Comparison of ENCODE assay signal across 13 cellular contexts in genomic region chr21:45454081-45454923, GRCh38. TPM values are rescaled to one million over a fixed set of nuclear protein-coding genes. Genes with fewer than 3 reads are reported as not detected.
A peak's percentile ranks its signal among the peaks of the same experiment; 100 is the strongest.
DNase-seq lines count a peak whose midpoint lies in the region; ATAC-seq and TF ChIP-seq lines count a peak whose summit lies in the region.
"Had no signal": no experiment of that assay in that cellular context is flagged by ENCODE, and none has a peak within 500 bp of the region (broad histone marks: within the 10 kb centered on the region; RNA-seq: fewer than 3 reads in every experiment).

No MANE protein-coding gene starts in this region.

- ATAC-seq in WTC11 (no peak), heart right ventricle (peak in 6 of 8 donors; percentile 9 to 17 (median 14)), HG03045 (IDR thresholded peaks at IDR 0.05; ENCODE audit: unreplicated experiment) (no peak)

- H3K4me1 Mint-ChIP-seq in WTC11 (peaks cover 3% of the 10 kb centered on the region; the same call in 1 of the 2 replicates), neural progenitor cell (peaks cover 6% of the 10 kb centered on the region), endodermal cell (peaks cover 2% of the 10 kb centered on the region)
- H3K4me1 Mint-ChIP-seq in activated T-helper 1 cell treated with anti-CD3 and anti-CD28 coated beads, Interleukin-12 subunit alpha, Interleukin-12 subunit beta, Interleukin-2, Interleukin-4 antibody, amounts not matched to agents 30 ng/mL and 10 ng/mL and 1 ng/mL, durations not matched to agents 14 hours and 24 hours and 36 hours (ENCODE audit: low read depth), result no peaks in the 10 kb centered on the region

- DNase-seq in BJ (ENCODE audit: low read depth), result no peak
- no peak for DNase-seq in WTC11 (ENCODE audit: low spot score)
- peak in 1 of 2 donors; percentile 29 for DNase-seq in heart right ventricle
- no peak for DNase-seq in neural progenitor cell (ENCODE audit: low spot score)
- DNase-seq in activated T-helper 1 cell treated with anti-CD3 and anti-CD28 coated beads, Interleukin-12 subunit alpha, Interleukin-12 subunit beta, Interleukin-2, Interleukin-4 antibody, amounts not matched to agents 30 ng/mL and 10 ng/mL and 1 ng/mL, durations not matched to agents 14 hours and 24 hours and 36 hours (ENCODE audit: low spot score), result no peak
- DNase-seq in hippocampal formation (lab: John Stamatoyannopoulos, UW), result no peak
- DNase-seq in endodermal cell, result no peak
- DNase-seq: activated CD8-positive, alpha-beta T cell treated with anti-CD3 and anti-CD28 coated beads, Interleukin-2, amount 10 ng/mL, durations not matched to agents 7 days and 5 days; activated naive CD4-positive, alpha-beta T cell treated with Interleukin-2 at 50 U/mL for 16 hours; NCI-H1048; stimulated activated naive CD4-positive, alpha-beta T cell had no signal

- peaks cover 21% of the 10 kb centered on the region for H3F3A ChIP-seq in neural progenitor cell (ENCODE audit: low read depth)

- H3K36me3 Mint-ChIP-seq in WTC11 (peaks cover 11% of the 10 kb centered on the region; the same call in 1 of the 2 replicates), neural progenitor cell (no peaks in the 10 kb centered on the region), endodermal cell (ENCODE audit: low read depth) (peaks cover 7% of the 10 kb centered on the region)
- no peaks in the 10 kb centered on the region for H3K36me3 Mint-ChIP-seq in activated T-helper 1 cell treated with anti-CD3 and anti-CD28 coated beads, Interleukin-12 subunit alpha, Interleukin-12 subunit beta, Interleukin-2, Interleukin-4 antibody, amounts not matched to agents 30 ng/mL and 10 ng/mL and 1 ng/mL, durations not matched to agents 14 hours and 24 hours and 36 hours (ENCODE audit: low read depth)

- intact Hi-C loops in heart right ventricle (cut with DNase I), result loop anchor here in 1 of 10 donors (10.0 kb wide), 1 partner anchor 360 kb away; no protein-coding TSS in a partner anchor
- intact Hi-C loops in activated T-helper 1 cell treated with anti-CD3 and anti-CD28 coated beads, Interleukin-12 subunit alpha, Interleukin-12 subunit beta, Interleukin-2, Interleukin-4 antibody, amounts not matched to agents 30 ng/mL and 10 ng/mL and 1 ng/mL, durations not matched to agents 14 hours and 24 hours and 36 hours (cut with micrococcal nuclease), result no loop called here

- H3K9me3 ChIP-seq in heart right ventricle, result no peaks in the 10 kb centered on the region
- H3K9me3 ChIP-seq in neural progenitor cell (ENCODE audit: low read depth), result no peaks in the 10 kb centered on the region
- H3K9me3 ChIP-seq in endodermal cell (ENCODE audit: control insufficient read depth, low read length), result no peaks in the 10 kb centered on the region

- H3K9ac ChIP-seq in neural progenitor cell (peak overlapping the region; percentile 27), endodermal cell (ENCODE audit: extremely low read depth, low read length, poor library complexity, severe bottlenecking) (no peak overlapping the region)

- H2AFZ ChIP-seq in neural progenitor cell (replicated peaks), result no peak overlapping the region

- H4K20me1 ChIP-seq in neural progenitor cell (ENCODE audit: low read depth), result peaks cover 67% of the 10 kb centered on the region

- peaks cover 38% of the 10 kb centered on the region for H3K79me2 ChIP-seq in neural progenitor cell (ENCODE audit: low read depth)

- 75 to 79% methylated on average over 24 of the region's 24 CpGs for WGBS in heart right ventricle, 2 donors
- 94 to 98% methylated on average over 15 to 24 of the region's 24 CpGs for WGBS in endodermal cell (ENCODE audit: insufficient coverage in 1 of 2, insufficient read length in 1 of 2), 2 experiments

- no peaks in the 10 kb centered on the region for H3K27me3 ChIP-seq in BJ (ENCODE audit: control insufficient read depth, insufficient read depth, low read length)
- no peaks in the 10 kb centered on the region for H3K27me3 ChIP-seq in heart right ventricle
- no peaks in the 10 kb centered on the region for H3K27me3 ChIP-seq in neural progenitor cell
- no peaks in the 10 kb centered on the region for H3K27me3 ChIP-seq in endodermal cell (ENCODE audit: control insufficient read depth, insufficient read depth, low read length, poor library complexity, severe bottlenecking)

- H3K9me3 Mint-ChIP-seq in WTC11, result peaks cover 14% of the 10 kb centered on the region
- H3K9me3 Mint-ChIP-seq in neural progenitor cell, result no peaks in the 10 kb centered on the region
- H3K9me3 Mint-ChIP-seq in activated T-helper 1 cell treated with anti-CD3 and anti-CD28 coated beads, Interleukin-12 subunit alpha, Interleukin-12 subunit beta, Interleukin-2, Interleukin-4 antibody, amounts not matched to agents 30 ng/mL and 10 ng/mL and 1 ng/mL, durations not matched to agents 14 hours and 24 hours and 36 hours, result peaks cover 8% of the 10 kb centered on the region
- no peaks in the 10 kb centered on the region for H3K9me3 Mint-ChIP-seq in endodermal cell

- CTCF ChIA-PET in BJ (lab: Yijun Ruan, JAX), result interaction anchor here (0.7 to 1.6 kb wide), 3 partner anchors 14 to 318 kb away, joined by 3 to 10 read pairs (median 7); no protein-coding TSS in a partner anchor
- CTCF ChIA-PET in WTC11 (lab: Charles Lee), result interaction anchor here (1.0 kb wide), 1 partner anchor 15 kb away, joined by 4 read pairs; no protein-coding TSS in a partner anchor

- H3K36me3 ChIP-seq in BJ (ENCODE audit: control insufficient read depth, insufficient read depth, low read length) (no peaks in the 10 kb centered on the region; the same call in 1 of the 2 replicates), heart right ventricle (peaks cover 0 to 13% (median 0%) of the 10 kb centered on the region in 9 donors), neural progenitor cell (no peaks in the 10 kb centered on the region), endodermal cell (ENCODE audit: control insufficient read depth, insufficient read depth, low read length) (peaks cover 27% of the 10 kb centered on the region)

- H3K4me1 ChIP-seq in heart right ventricle (peaks cover 0 to 44% (median 11%) of the 10 kb centered on the region in 9 donors), neural progenitor cell (no peaks in the 10 kb centered on the region), endodermal cell (ENCODE audit: control insufficient read depth, insufficient read depth, low read length) (no peaks in the 10 kb centered on the region)

- H3K4me3 ChIP-seq in BJ (ENCODE audit: low read depth, low read length) (no peak overlapping the region), heart right ventricle (no peak overlapping the region), neural progenitor cell (no peak overlapping the region), endodermal cell (ENCODE audit: low read length) (no peak overlapping the region)
- H3K4me3 ChIP-seq: SK-N-MC had no signal

- H3K27ac Mint-ChIP-seq in WTC11 (peak overlapping the region; percentile 15), neural progenitor cell (no peak overlapping the region), endodermal cell (no peak overlapping the region)
- no peak overlapping the region for H3K27ac Mint-ChIP-seq in activated T-helper 1 cell treated with anti-CD3 and anti-CD28 coated beads, Interleukin-12 subunit alpha, Interleukin-12 subunit beta, Interleukin-2, Interleukin-4 antibody, amounts not matched to agents 30 ng/mL and 10 ng/mL and 1 ng/mL, durations not matched to agents 14 hours and 24 hours and 36 hours
- H3K27ac Mint-ChIP-seq: activated CD8-positive, alpha-beta T cell treated with anti-CD3 and anti-CD28 coated beads, Interleukin-2, amount 10 ng/mL, durations not matched to agents 7 days and 5 days had no signal

- TF ChIP-seq CTCF in BJ (IDR thresholded peaks at IDR 0.05; ENCODE audit: insufficient read depth, low read depth, low read length) (peak; percentile 9; the same call in 1 of the 2 replicates), WTC11 (IDR thresholded peaks at IDR 0.05) (no peak), heart right ventricle (IDR thresholded peaks at IDR 0.05) (no peak), neural progenitor cell (IDR thresholded peaks at IDR 0.05) (no peak), endodermal cell (conservative IDR thresholded peaks at IDR 0.05) (no peak)

- H3K27me3 Mint-ChIP-seq in WTC11 (ENCODE audit: low read depth), result no peaks in the 10 kb centered on the region
- peaks cover 8% of the 10 kb centered on the region for H3K27me3 Mint-ChIP-seq in neural progenitor cell (ENCODE audit: insufficient read depth, low read depth)
- no peaks in the 10 kb centered on the region for H3K27me3 Mint-ChIP-seq in activated T-helper 1 cell treated with anti-CD3 and anti-CD28 coated beads, Interleukin-12 subunit alpha, Interleukin-12 subunit beta, Interleukin-2, Interleukin-4 antibody, amounts not matched to agents 30 ng/mL and 10 ng/mL and 1 ng/mL, durations not matched to agents 14 hours and 24 hours and 36 hours (ENCODE audit: insufficient read depth)
- H3K27me3 Mint-ChIP-seq in endodermal cell (ENCODE audit: insufficient read depth), result no peaks in the 10 kb centered on the region

- H3K27ac ChIP-seq in heart right ventricle, result peak overlapping the region in 1 of 10 donors; percentile 7
- peak overlapping the region; percentile 53 for H3K27ac ChIP-seq in neural progenitor cell
- no peak overlapping the region for H3K27ac ChIP-seq in endodermal cell (ENCODE audit: low read depth, low read length)
- H3K27ac ChIP-seq: SK-N-MC had no signal

- no peak overlapping the region for H3K4me2 ChIP-seq in neural progenitor cell

- POLR2A ChIA-PET in BJ (lab: Charles Lee), result no interaction called here
- POLR2A ChIA-PET in WTC11 (lab: Charles Lee), result no interaction called here

- H3K4me3 Mint-ChIP-seq in WTC11 (no peak overlapping the region), neural progenitor cell (no peak overlapping the region), endodermal cell (no peak overlapping the region)
- no peak overlapping the region for H3K4me3 Mint-ChIP-seq in activated T-helper 1 cell treated with anti-CD3 and anti-CD28 coated beads, Interleukin-12 subunit alpha, Interleukin-12 subunit beta, Interleukin-2, Interleukin-4 antibody, amounts not matched to agents 30 ng/mL and 10 ng/mL and 1 ng/mL, durations not matched to agents 14 hours and 24 hours and 36 hours
- H3K4me3 Mint-ChIP-seq: activated CD8-positive, alpha-beta T cell treated with anti-CD3 and anti-CD28 coated beads, Interleukin-2, amount 10 ng/mL, durations not matched to agents 7 days and 5 days had no signal

RNA-seq across cellular contexts. Expression of gene COL18A1, which starts 49.3 kb away (rescaled TPM):
- polyA plus RNA-seq in BJ (2011; rRNA removed) (50.5 and 99.7 TPM in 2 replicates), heart right ventricle (10 to 100 TPM; 63.1 to 70.6 TPM)
- 13.6 and 20.9 TPM in 2 replicates for polyA minus RNA-seq in BJ (2011; rRNA and poly(A)+ RNA removed)
- total RNA-seq in WTC11 (2021) (231 to 241 TPM (median 231 TPM) in 3 replicates), heart right ventricle (10 to 100 TPM; 33.7 to 87.1 (median 48.8) TPM), neural progenitor cell (ENCODE audit: low replicate concordance) (52.6 and 291 TPM in 2 replicates), endodermal cell (100 to 1,000 TPM; 332 to 398 TPM)
- total RNA-seq in activated T-helper 1 cell treated with anti-CD3 and anti-CD28 coated beads, Interleukin-12 subunit alpha, Interleukin-12 subunit beta, Interleukin-2, Interleukin-4 antibody, amounts not matched to agents 30 ng/mL and 10 ng/mL and 1 ng/mL, durations not matched to agents 14 hours and 24 hours and 36 hours, result 2.1 and 3.4 TPM in 2 replicates
- polyA plus RNA-seq in endodermal cell (2013, experiment 1 of 2), result 216 TPM
- 213 TPM for polyA plus RNA-seq in endodermal cell (2013, experiment 2 of 2)

Comparison
In these comparisons a context has a peak if more than half of its experiments do, and no peak if none do; other contexts are left out.
1. ATAC-seq: peak in heart right ventricle (6 of 8); none in WTC11 (single experiment) and HG03045 (single experiment).